ENCODE assay signal across 17 cellular contexts in the genomic region with DNA sequence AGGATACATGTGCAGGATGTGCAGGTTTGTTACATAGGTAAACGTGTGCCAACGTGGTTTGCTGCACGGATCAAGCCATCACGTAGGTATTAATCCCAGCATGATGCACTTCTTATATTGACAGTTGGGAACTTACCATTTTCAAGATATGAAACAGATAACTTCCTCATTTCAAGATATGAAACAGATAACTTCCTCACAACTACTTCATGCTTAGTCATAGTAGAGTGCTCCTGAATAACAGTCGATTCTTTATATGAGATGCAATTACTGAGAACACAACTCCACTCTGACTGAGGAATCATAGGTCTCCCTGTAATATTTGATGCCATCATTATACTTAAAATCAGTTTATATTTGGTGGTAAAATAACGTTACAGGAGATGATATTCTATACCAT.
A peak's percentile ranks its signal among the peaks of the same experiment; 100 is the strongest.
DNase-seq lines count a peak whose midpoint lies in the region; ATAC-seq, FAIRE-seq and TF ChIP-seq lines count a peak whose summit lies in the region.
"Had no signal": no experiment of that assay in that cellular context is flagged by ENCODE, and none has a peak within 500 bp of the region (broad histone marks: within the 10 kb centered on the region; RNA-seq: fewer than 3 reads in every experiment).

No MANE protein-coding gene starts in this region.

- ATAC-seq in HG02623 (IDR thresholded peaks at IDR 0.05; ENCODE audit: unreplicated experiment) (peak; percentile 76), HG03442 (IDR thresholded peaks at IDR 0.05; ENCODE audit: unreplicated experiment) (peak; percentile 86), GM19324 (IDR thresholded peaks at IDR 0.05; ENCODE audit: low FRiP score, unreplicated experiment) (no peak)
- ATAC-seq: mucosa of descending colon had no signal

- no TSS peak for BruUV-seq in mammary epithelial cell (replicated peaks; lab: Mats Ljungman, UMichigan)

- no peaks in the 10 kb centered on the region for H3K36me3 ChIP-seq in mammary epithelial cell (ENCODE audit: insufficient read depth, low read length)
- H3K36me3 ChIP-seq: brain microvascular endothelial cell, upper lobe of left lung had no signal

- H4K20me1 ChIP-seq in mammary epithelial cell (ENCODE audit: insufficient read depth, low read length): no peaks in the 10 kb centered on the region

- H2AFZ ChIP-seq in mammary epithelial cell (ENCODE audit: low read depth, low read length): no peak overlapping the region

- no peak overlapping the region for H3K27ac ChIP-seq in mammary epithelial cell (ENCODE audit: insufficient read depth, low read depth, low read length)
- H3K27ac ChIP-seq: brain microvascular endothelial cell, upper lobe of left lung had no signal

- TF ChIP-seq CTCF in mammary epithelial cell (conservative IDR thresholded peaks at IDR 0.05 in 1 of 2, IDR thresholded peaks at IDR 0.05 in 1 of 2; ENCODE audit: extremely low read depth in 1 of 2, insufficient read depth in 1 of 2, low read depth in 1 of 2, low read length in 2 of 2): no peak

- H3K9ac ChIP-seq in mammary epithelial cell (ENCODE audit: insufficient read depth, low read length): no peak overlapping the region

- no peaks in the 10 kb centered on the region for H3K4me1 ChIP-seq in mammary epithelial cell (ENCODE audit: insufficient read depth, low read length)
- H3K4me1 ChIP-seq: upper lobe of left lung had no signal

- in situ Hi-C loops in mammary epithelial cell (cut with MboI; ENCODE audit: low sequenced_read_pairs in 2 of 2): no loop called here

- H3K4me2 ChIP-seq in mammary epithelial cell (ENCODE audit: insufficient read depth, low read depth, low read length): no peak overlapping the region

- intact Hi-C loops in mammary epithelial cell (cut with micrococcal nuclease): no loop called here

- H3K79me2 ChIP-seq in mammary epithelial cell (ENCODE audit: insufficient read depth, low read length): no peaks in the 10 kb centered on the region

- FAIRE-seq in GM19239 (lab: Jason Lieb, UNC): peak; percentile 49

- no peak overlapping the region for H3K4me3 ChIP-seq in mammary epithelial cell (replicated peaks in 1 of 3; ENCODE audit: insufficient read depth in 1 of 3, low read depth in 2 of 3, low read length in 3 of 3)
- H3K4me3 ChIP-seq: mucosa of descending colon, upper lobe of left lung had no signal

- H3K27me3 ChIP-seq in mammary epithelial cell (ENCODE audit: insufficient read depth, low read length): no peaks in the 10 kb centered on the region
- H3K27me3 ChIP-seq: brain microvascular endothelial cell, upper lobe of left lung had no signal

- no peaks in the 10 kb centered on the region for H3K9me3 ChIP-seq in mammary epithelial cell (replicated peaks; ENCODE audit: insufficient read depth, low read length)
- H3K9me3 ChIP-seq: mucosa of descending colon, upper lobe of left lung had no signal

- peak; percentile 36 to 51 for DNase-seq in AML-193 (lab: John Stamatoyannopoulos, UW)
- no peak for DNase-seq in GM19239 (ENCODE audit: insufficient read length, low spot score)
- DNase-seq in cerebellar nuclear complex (lab: John Stamatoyannopoulos, UW): no peak
- DNase-seq in DMS 273 (lab: John Stamatoyannopoulos, UW; ENCODE audit: unreplicated experiment): no peak
- no peak for DNase-seq in mammary epithelial cell
- DNase-seq: activated gamma-delta T cell; brain microvascular endothelial cell; COR-L47; effector CD4-positive, alpha-beta T cell; foreskin melanocyte; islet precursor cell; mucosa of descending colon; T-helper 2 cell; upper lobe of left lung had no signal

- WGBS in mammary epithelial cell (ENCODE audit: low coverage, missing lambda C conversion rate): 55% methylated on average over 6 of the region's 6 CpGs

- dilution Hi-C loops in mammary epithelial cell (cut with HindIII; ENCODE audit: low sequenced_read_pairs): no loop called here

- CTCF ChIA-PET in mammary epithelial cell (lab: Charles Lee; ENCODE audit: low non-redundant PET): no interaction called here

Comparison
In these comparisons a context has a peak if more than half of its experiments do, and no peak if none do; other contexts are left out.
1. DNase-seq: peak in AML-193 (2 of 2); none in GM19239 (single experiment), cerebellar nuclear complex (0 of 2), DMS 273 (single experiment) and mammary epithelial cell (single experiment).